8 cellular contexts compared by ENCODE assay signal in the genomic region with DNA sequence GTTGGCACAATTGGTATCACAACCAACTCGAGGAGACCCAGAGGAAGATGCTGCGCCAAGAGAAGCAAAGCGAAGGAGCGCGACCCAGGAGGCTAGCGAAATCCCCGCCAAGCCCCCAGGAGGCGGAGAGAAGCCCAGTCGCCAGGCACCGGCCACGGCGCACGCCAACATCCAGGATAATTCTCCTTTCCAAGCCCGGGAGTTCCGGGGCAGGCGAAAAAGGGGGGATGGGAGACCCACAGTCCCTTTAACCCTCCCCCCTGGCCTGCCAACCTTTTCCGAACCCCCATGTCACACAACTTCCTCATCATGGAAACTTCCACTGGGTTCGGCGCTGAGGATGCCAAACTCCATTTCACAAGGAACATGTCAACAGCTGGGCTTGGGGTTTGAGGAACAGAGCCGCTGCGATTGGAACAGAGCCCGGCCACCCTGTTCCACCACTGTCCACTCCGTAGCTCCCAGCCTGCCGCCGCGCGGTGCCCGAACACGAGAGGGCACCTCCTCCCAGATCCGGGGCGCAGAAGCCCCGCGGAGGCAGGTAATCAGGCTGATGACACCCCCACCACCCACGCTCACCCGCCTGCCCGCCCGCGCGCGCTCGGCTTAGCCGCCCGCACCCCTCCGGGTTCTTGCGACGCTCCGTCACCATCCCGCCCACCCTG. TPM values are rescaled to one million over a fixed set of nuclear protein-coding genes. Genes with fewer than 3 reads are reported as not detected.
DNase-seq lines count a peak whose midpoint lies in the region; ATAC-seq and TF ChIP-seq lines count a peak whose summit lies in the region.

No MANE protein-coding gene starts in this region.

- ATAC-seq in stimulated activated naive B cell treated with anti-CD40 and anti-IgM and Interleukin-4, amounts not matched to agents 10 μg/mL and 1 μg/mL and 100 μg/mL, for 72 hours (replicated peaks) = peak; percentile 14 to 22

- no peak for TF ChIP-seq CTCF in AG09309 (IDR thresholded peaks at IDR 0.05; ENCODE audit: control insufficient read depth, insufficient read depth, low read depth, low read length, missing control alignments)
- TF ChIP-seq CTCF in choroid plexus epithelial cell (conservative IDR thresholded peaks at IDR 0.05; ENCODE audit: low read depth, low read length) = no peak
- no peak for TF ChIP-seq CTCF in GM13977 (IDR thresholded peaks at IDR 0.05; ENCODE audit: extremely low read depth, insufficient read depth, missing control alignments)

- H3K36me3 Mint-ChIP-seq in stimulated activated naive B cell treated with anti-CD40 and anti-IgM and Interleukin-4, amounts not matched to agents 10 μg/mL and 1 μg/mL and 100 μg/mL, for 72 hours = no peaks in the 10 kb centered on the region
- H3K36me3 Mint-ChIP-seq in activated CD4-positive, alpha-beta memory T cell treated with anti-CD3 and anti-CD28 coated beads for 36 hours = no peaks in the 10 kb centered on the region

- intact Hi-C loops in activated CD4-positive, alpha-beta memory T cell treated with anti-CD3 and anti-CD28 coated beads for 36 hours (cut with micrococcal nuclease) = no loop called here

- peaks cover 3% of the 10 kb centered on the region for H3K27me3 ChIP-seq in layer of hippocampus (ENCODE audit: control insufficient read depth, insufficient read depth, low read length)

- peak; percentile 18; the same call in 1 of the 2 replicates for TF ChIP-seq RAD21 in Ishikawa (IDR thresholded peaks at IDR 0.05; ENCODE audit: low read depth)

- H3K27ac ChIP-seq in layer of hippocampus (ENCODE audit: low read depth, low read length) = peak overlapping the region; percentile 76

- H3K4me3 Mint-ChIP-seq in stimulated activated naive B cell treated with anti-CD40 and anti-IgM and Interleukin-4, amounts not matched to agents 10 μg/mL and 1 μg/mL and 100 μg/mL, for 72 hours = peak overlapping the region; percentile 90 to 91
- no peak overlapping the region for H3K4me3 Mint-ChIP-seq in activated CD4-positive, alpha-beta memory T cell treated with anti-CD3 and anti-CD28 coated beads for 36 hours

- in situ Hi-C loops in GM13977 (cut with MboI; ENCODE audit: low pct_unique_long_range_greater_than_20kb, low sequenced_read_pairs, unreplicated experiment) = no loop called here

- CTCF ChIA-PET in activated CD4-positive, alpha-beta memory T cell treated with anti-CD3 and anti-CD28 coated beads for 36 hours (lab: Charles Lee) = no interaction called here

- H3K4me3 ChIP-seq in AG09309 (ENCODE audit: control insufficient read depth, low read depth, low read length) = peak overlapping the region; percentile 69
- H3K4me3 ChIP-seq in choroid plexus epithelial cell (ENCODE audit: low read depth, low read length) = peak overlapping the region; percentile 67

- H3K4me1 Mint-ChIP-seq in stimulated activated naive B cell treated with anti-CD40 and anti-IgM and Interleukin-4, amounts not matched to agents 10 μg/mL and 1 μg/mL and 100 μg/mL, for 72 hours = peaks cover 20 to 66% of the 10 kb centered on the region in 2 donors
- no peaks in the 10 kb centered on the region for H3K4me1 Mint-ChIP-seq in activated CD4-positive, alpha-beta memory T cell treated with anti-CD3 and anti-CD28 coated beads for 36 hours (ENCODE audit: low read depth)

- DNase-seq in AG09309 (ENCODE audit: low read depth) (no peak), choroid plexus epithelial cell (ENCODE audit: low read depth) (peak; percentile 38), GM13977 (ENCODE audit: low spot score) (no peak), NCI-H2171 (lab: John Stamatoyannopoulos, UW) (no peak)
- DNase-seq in stimulated activated naive B cell treated with anti-CD40 and anti-IgM and Interleukin-4, amounts not matched to agents 10 μg/mL and 1 μg/mL and 100 μg/mL, for 72 hours = peak; percentile 25
- no peak for DNase-seq in activated CD4-positive, alpha-beta memory T cell treated with anti-CD3 and anti-CD28 coated beads for 36 hours

- peaks cover 0 to 9% of the 10 kb centered on the region in 2 donors for H3K27me3 Mint-ChIP-seq in stimulated activated naive B cell treated with anti-CD40 and anti-IgM and Interleukin-4, amounts not matched to agents 10 μg/mL and 1 μg/mL and 100 μg/mL, for 72 hours
- peaks cover 39% of the 10 kb centered on the region for H3K27me3 Mint-ChIP-seq in activated CD4-positive, alpha-beta memory T cell treated with anti-CD3 and anti-CD28 coated beads for 36 hours

- peak overlapping the region; percentile 98 for H3K27ac Mint-ChIP-seq in stimulated activated naive B cell treated with anti-CD40 and anti-IgM and Interleukin-4, amounts not matched to agents 10 μg/mL and 1 μg/mL and 100 μg/mL, for 72 hours
- H3K27ac Mint-ChIP-seq in activated CD4-positive, alpha-beta memory T cell treated with anti-CD3 and anti-CD28 coated beads for 36 hours = no peak overlapping the region

- H3K9me3 Mint-ChIP-seq in stimulated activated naive B cell treated with anti-CD40 and anti-IgM and Interleukin-4, amounts not matched to agents 10 μg/mL and 1 μg/mL and 100 μg/mL, for 72 hours = no peaks in the 10 kb centered on the region
- no peaks in the 10 kb centered on the region for H3K9me3 Mint-ChIP-seq in activated CD4-positive, alpha-beta memory T cell treated with anti-CD3 and anti-CD28 coated beads for 36 hours

- 0 out of 2 replicates have a peak, but pooled peaks have one; percentile 6 for TF ChIP-seq EP300 in Ishikawa (IDR thresholded peaks at IDR 0.05; ENCODE audit: borderline replicate concordance)

- POLR2A ChIA-PET in activated CD4-positive, alpha-beta memory T cell treated with anti-CD3 and anti-CD28 coated beads for 36 hours (lab: Charles Lee) = no interaction called here

TF ChIP-seq in Ishikawa, 13 proteins besides CTCF, POLR2A, EP300 and RAD21:
- TF ChIP-seq CEBPB (IDR thresholded peaks at IDR 0.05) (no peak), EGR1 (IDR thresholded peaks at IDR 0.05) (peak; percentile 87), YY1 (IDR thresholded peaks at IDR 0.05; ENCODE audit: low read depth) (no peak; the same call in 1 of the 2 replicates), ZBTB7A (IDR thresholded peaks at IDR 0.05; ENCODE audit: low read depth) (0 out of 2 replicates have a peak, but pooled peaks have one; percentile 26), TAF1 (IDR thresholded peaks at IDR 0.05; ENCODE audit: low read depth) (no peak), NFIC (IDR thresholded peaks at IDR 0.05) (peak; percentile 7; the same call in 1 of the 2 replicates)
- TF ChIP-seq, protein P1, sequence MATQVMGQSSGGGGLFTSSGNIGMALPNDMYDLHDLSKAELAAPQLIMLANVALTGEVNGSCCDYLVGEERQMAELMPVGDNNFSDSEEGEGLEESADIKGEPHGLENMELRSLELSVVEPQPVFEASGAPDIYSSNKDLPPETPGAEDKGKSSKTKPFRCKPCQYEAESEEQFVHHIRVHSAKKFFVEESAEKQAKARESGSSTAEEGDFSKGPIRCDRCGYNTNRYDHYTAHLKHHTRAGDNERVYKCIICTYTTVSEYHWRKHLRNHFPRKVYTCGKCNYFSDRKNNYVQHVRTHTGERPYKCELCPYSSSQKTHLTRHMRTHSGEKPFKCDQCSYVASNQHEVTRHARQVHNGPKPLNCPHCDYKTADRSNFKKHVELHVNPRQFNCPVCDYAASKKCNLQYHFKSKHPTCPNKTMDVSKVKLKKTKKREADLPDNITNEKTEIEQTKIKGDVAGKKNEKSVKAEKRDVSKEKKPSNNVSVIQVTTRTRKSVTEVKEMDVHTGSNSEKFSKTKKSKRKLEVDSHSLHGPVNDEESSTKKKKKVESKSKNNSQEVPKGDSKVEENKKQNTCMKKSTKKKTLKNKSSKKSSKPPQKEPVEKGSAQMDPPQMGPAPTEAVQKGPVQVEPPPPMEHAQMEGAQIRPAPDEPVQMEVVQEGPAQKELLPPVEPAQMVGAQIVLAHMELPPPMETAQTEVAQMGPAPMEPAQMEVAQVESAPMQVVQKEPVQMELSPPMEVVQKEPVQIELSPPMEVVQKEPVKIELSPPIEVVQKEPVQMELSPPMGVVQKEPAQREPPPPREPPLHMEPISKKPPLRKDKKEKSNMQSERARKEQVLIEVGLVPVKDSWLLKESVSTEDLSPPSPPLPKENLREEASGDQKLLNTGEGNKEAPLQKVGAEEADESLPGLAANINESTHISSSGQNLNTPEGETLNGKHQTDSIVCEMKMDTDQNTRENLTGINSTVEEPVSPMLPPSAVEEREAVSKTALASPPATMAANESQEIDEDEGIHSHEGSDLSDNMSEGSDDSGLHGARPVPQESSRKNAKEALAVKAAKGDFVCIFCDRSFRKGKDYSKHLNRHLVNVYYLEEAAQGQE (IDR thresholded peaks at IDR 0.05; ENCODE audit: low read depth) = no peak

RNA-seq across cellular contexts. Expression of a gene that starts 0.6 kb away (rescaled TPM):
- total RNA-seq in activated CD4-positive, alpha-beta memory T cell treated with anti-CD3 and anti-CD28 coated beads for 36 hours = not detected

Comparison
In these comparisons a context has a peak if more than half of its experiments do, and no peak if none do; other contexts are left out.
1. DNase-seq: peak in choroid plexus epithelial cell (single experiment) and stimulated activated naive B cell treated with anti-CD40 and anti-IgM and Interleukin-4, amounts not matched to agents 10 μg/mL and 1 μg/mL and 100 μg/mL, for 72 hours (single experiment); none in AG09309 (single experiment), activated CD4-positive, alpha-beta memory T cell treated with anti-CD3 and anti-CD28 coated beads for 36 hours (single experiment), GM13977 (single experiment) and NCI-H2171 (single experiment).